In genomic region chr15:98169551-98169950, GRCh38 we compare ENCODE assay signal across 14 cellular contexts.
"Had no signal": no experiment of that assay in that cellular context is flagged by ENCODE, and none has a peak within 500 bp of the region (broad histone marks: within the 10 kb centered on the region; RNA-seq: fewer than 3 reads in every experiment).

No MANE protein-coding gene starts in this region.

- H3K27ac ChIP-seq: epithelial cell of prostate, gastroesophageal sphincter, suprapubic skin, upper lobe of left lung, VCaP had no signal

- H3K4me1 ChIP-seq: gastroesophageal sphincter, suprapubic skin, upper lobe of left lung had no signal

- H3K27ac Mint-ChIP-seq: activated CD4-positive, alpha-beta T cell treated with anti-CD3 and anti-CD28 coated beads, Interleukin-2, amount 10 ng/mL, durations not matched to agents 7 days and 5 days had no signal

- H3K36me3 ChIP-seq: gastroesophageal sphincter, suprapubic skin, upper lobe of left lung had no signal

- H3K4me1 Mint-ChIP-seq: activated CD4-positive, alpha-beta T cell treated with anti-CD3 and anti-CD28 coated beads, Interleukin-2, amount 10 ng/mL, durations not matched to agents 7 days and 5 days; neural crest cell had no signal

- H3K4me3 Mint-ChIP-seq: activated CD4-positive, alpha-beta T cell treated with anti-CD3 and anti-CD28 coated beads, Interleukin-2, amount 10 ng/mL, durations not matched to agents 7 days and 5 days; neural crest cell had no signal

- ATAC-seq: gastroesophageal sphincter, left ventricle myocardium superior had no signal

- DNase-seq: activated CD4-positive, alpha-beta T cell treated with anti-CD3 and anti-CD28 coated beads, Interleukin-2, amount 10 ng/mL, durations not matched to agents 7 days and 5 days; activated T-cell treated with anti-CD3 and anti-CD28 coated beads, Interleukin-2, amount 50 U/mL, for 1 hour; cortex of kidney; effector memory CD4-positive, alpha-beta T cell; kidney; left ventricle myocardium superior; mesenchymal stem cell; stimulated activated naive CD4-positive, alpha-beta T cell; upper lobe of left lung had no signal

- H3K4me3 ChIP-seq: gastroesophageal sphincter, suprapubic skin, upper lobe of left lung had no signal

- H3K27me3 ChIP-seq: upper lobe of left lung had no signal

- H3K9me3 Mint-ChIP-seq: activated CD4-positive, alpha-beta T cell treated with anti-CD3 and anti-CD28 coated beads, Interleukin-2, amount 10 ng/mL, durations not matched to agents 7 days and 5 days; neural crest cell had no signal

- H3K9me3 ChIP-seq: gastroesophageal sphincter, suprapubic skin, upper lobe of left lung had no signal
